ENCODE assay signal across 8 cellular contexts in genomic region chr16:56988948-56989945, GRCh38. TPM values are rescaled to one million over a fixed set of nuclear protein-coding genes. Genes with fewer than 3 reads are reported as not detected.
DNase-seq lines count a peak whose midpoint lies in the region; ATAC-seq, FAIRE-seq and TF ChIP-seq lines count a peak whose summit lies in the region.

Gene NLRC5 (plus strand): TSS chr16:56989557. CDS start chr16:57020713, 31,156 bp downstream.

- FAIRE-seq in frontal cortex (lab: Jason Lieb, UNC) = no peak

- no peaks in the 10 kb centered on the region for H3K9me3 ChIP-seq in neutrophil

- in situ Hi-C loops in KBM-7 (cut with MboI; ENCODE audit: low pct_unique_long_range_greater_than_20kb, low sequenced_read_pairs) = no loop called here
- in situ Hi-C loops in SK-MEL-5 (cut with HindIII; ENCODE audit: low pct_unique_long_range_greater_than_20kb, low sequenced_read_pairs) = no loop called here

- H3K27ac ChIP-seq in neutrophil = peak within 1 kb of the TSS; percentile 88

- ATAC-seq in GM21576 (IDR thresholded peaks at IDR 0.05; ENCODE audit: unreplicated experiment) = peak; percentile 64

- TF ChIP-seq CTCF in neutrophil (IDR thresholded peaks at IDR 0.05) = no peak
- TF ChIP-seq CTCF in subcutaneous adipose tissue (IDR thresholded peaks at IDR 0.05; ENCODE audit: low read depth) = no peak

- no peaks in the 10 kb centered on the region for H3K27me3 ChIP-seq in neutrophil

- peaks cover 32 to 57% of the 10 kb centered on the region in 2 experiments for H3K4me1 ChIP-seq in neutrophil (ENCODE audit: control insufficient read depth in 1 of 2, insufficient read depth in 1 of 2, low read depth in 1 of 2, low read length in 1 of 2)

- DNase-seq in DMS79 (lab: John Stamatoyannopoulos, UW) = peak; percentile 34
- peak; percentile 79 for DNase-seq in KBM-7
- DNase-seq in SK-MEL-5 (ENCODE audit: low read depth, low spot score) = peak; percentile 61
- DNase-seq in activated naive CD4-positive, alpha-beta T cell (lab: John Stamatoyannopoulos, UW) = peak; percentile 77 to 89 (median 86)
- DNase-seq in frontal cortex (ENCODE audit: low spot score in 2 of 2) = peak; percentile 77 to 92

- no peaks in the 10 kb centered on the region for H3K36me3 ChIP-seq in neutrophil

- H3K4me3 ChIP-seq in neutrophil (ENCODE audit: low read depth in 1 of 2, low read length in 1 of 2) = peak within 1 kb of the TSS; percentile 87

RNA-seq across cellular contexts. Expression of gene NLRC5, which starts in this region (rescaled TPM):
- 3.5 and 6.9 TPM in 2 replicates for total RNA-seq in SK-MEL-5 (2014; rRNA removed; shearing (Covaris generic))
- polyA plus RNA-seq in SK-MEL-5 (2015; cell fraction: cytosol; rRNA removed) = 8.2 and 9.1 TPM in 2 replicates
- polyA plus RNA-seq in SK-MEL-5 (2015; cell fraction: nucleus; rRNA removed) = 28.0 and 46.6 TPM in 2 replicates
- total RNA-seq in frontal cortex = 0.41 TPM
- total RNA-seq in subcutaneous adipose tissue = 100 to 1,000 TPM in 1 of 4 donors, 10 to 100 TPM in 3; 18.0 to 139 (median 30.6) TPM

Comparison
In these comparisons a context has a peak if more than half of its experiments do, and no peak if none do; other contexts are left out.
1. Peak in every context shown above with its lines: DNase-seq, ATAC-seq, H3K4me3 ChIP-seq and H3K27ac ChIP-seq.
2. Peak in DNase-seq in frontal cortex; RNA of the gene not detected or under 1 TPM.
3. DNase-seq: peak in every context shown above with its lines; median percentile 86 in activated naive CD4-positive, alpha-beta T cell; 84 in frontal cortex; 79 in KBM-7; 61 in SK-MEL-5; 34 in DMS79.